Comparison of ENCODE assay signal across 14 cellular contexts in the genomic region with DNA sequence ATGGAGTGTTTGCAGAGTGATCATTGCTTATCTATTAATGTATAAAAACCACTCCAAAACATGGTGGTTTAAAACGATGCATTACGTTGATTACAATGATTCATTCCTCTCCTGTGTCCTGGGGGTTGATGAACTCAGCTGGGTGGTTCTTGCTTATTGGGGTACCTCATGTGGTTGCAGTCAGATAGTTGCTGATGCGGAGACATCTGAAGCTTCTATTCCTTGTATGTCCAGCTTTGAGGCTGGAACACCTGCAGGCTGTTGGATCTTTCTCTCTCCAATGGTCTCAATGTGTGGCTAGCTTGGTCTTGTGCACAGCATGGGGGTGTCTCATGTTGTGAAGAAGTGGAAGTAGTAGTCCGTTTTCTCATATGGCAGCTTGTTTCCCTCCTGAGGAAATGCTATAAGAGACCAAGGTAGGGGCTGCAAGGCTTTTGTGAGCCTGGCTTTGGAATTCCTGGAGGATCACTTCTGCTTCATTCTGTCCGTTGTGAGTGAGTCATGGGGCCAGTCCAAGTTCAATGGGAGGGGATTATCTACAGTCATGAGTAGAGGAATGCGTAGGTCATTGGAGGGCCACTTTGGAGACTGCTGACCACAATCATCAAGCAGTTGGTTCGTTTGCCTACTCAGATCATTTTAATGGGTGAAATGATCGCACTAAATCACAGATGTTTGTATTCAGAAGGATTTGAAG.
A peak's percentile ranks its signal among the peaks of the same experiment; 100 is the strongest.
DNase-seq lines count a peak whose midpoint lies in the region; ATAC-seq, FAIRE-seq and TF ChIP-seq lines count a peak whose summit lies in the region.
"Had no signal": no experiment of that assay in that cellular context is flagged by ENCODE, and none has a peak within 500 bp of the region (broad histone marks: within the 10 kb centered on the region; RNA-seq: fewer than 3 reads in every experiment).

No MANE protein-coding gene starts in this region.

- FAIRE-seq in bronchial epithelial cell (lab: Jason Lieb, UNC): peak; percentile 7

- ATAC-seq in lower lobe of right lung: peak; percentile 44 to 54
- no peak for ATAC-seq in HG03342 (IDR thresholded peaks at IDR 0.05; ENCODE audit: unreplicated experiment)
- ATAC-seq: CD8-positive, alpha-beta T cell had no signal

- H3K27ac Mint-ChIP-seq in progenitor cell of endocrine pancreas: no peak overlapping the region
- H3K27ac Mint-ChIP-seq: activated naive CD8-positive, alpha-beta T cell treated with anti-CD3 and anti-CD28 coated beads, Interleukin-2, amount 10 ng/mL, durations not matched to agents 7 days and 5 days; CD8-positive, alpha-beta T cell had no signal

- H3K9me3 Mint-ChIP-seq in progenitor cell of endocrine pancreas (ENCODE audit: low read depth): peaks cover 3% of the 10 kb centered on the region
- H3K9me3 Mint-ChIP-seq: CD8-positive, alpha-beta T cell had no signal

- peaks cover 17% of the 10 kb centered on the region for H3K4me1 Mint-ChIP-seq in progenitor cell of endocrine pancreas (ENCODE audit: low read depth)
- H3K4me1 Mint-ChIP-seq: activated naive CD8-positive, alpha-beta T cell treated with anti-CD3 and anti-CD28 coated beads, Interleukin-2, amount 10 ng/mL, durations not matched to agents 7 days and 5 days had no signal

- intact Hi-C loops in lower lobe of right lung (cut with DNase I): no loop called here

- no peak for TF ChIP-seq CTCF in AG10803 (conservative IDR thresholded peaks at IDR 0.05; ENCODE audit: low read length)
- TF ChIP-seq CTCF in bronchial epithelial cell (IDR thresholded peaks at IDR 0.05; ENCODE audit: insufficient read depth, low read length, severe bottlenecking): no peak
- TF ChIP-seq CTCF in lower lobe of right lung (IDR thresholded peaks at IDR 0.05): no peak
- no peak for TF ChIP-seq CTCF in progenitor cell of endocrine pancreas (IDR thresholded peaks at IDR 0.05; ENCODE audit: unreplicated experiment)

- H3K4me3 ChIP-seq in AG10803 (ENCODE audit: low read length) (no peak overlapping the region), MG63 (no peak overlapping the region), bronchial epithelial cell (ENCODE audit: low read depth, low read length) (no peak overlapping the region), lower lobe of right lung (no peak overlapping the region)

- H3K27me3 ChIP-seq in MG63 (no peaks in the 10 kb centered on the region), bronchial epithelial cell (ENCODE audit: control insufficient read depth, insufficient read depth, low read length) (no peaks in the 10 kb centered on the region), lower lobe of right lung (ENCODE audit: low read depth) (no peaks in the 10 kb centered on the region)

- H3K9me3 ChIP-seq in MG63 (no peaks in the 10 kb centered on the region), lower lobe of right lung (no peaks in the 10 kb centered on the region)

- H3K27me3 Mint-ChIP-seq in progenitor cell of endocrine pancreas: no peaks in the 10 kb centered on the region
- H3K27me3 Mint-ChIP-seq: activated naive CD8-positive, alpha-beta T cell treated with anti-CD3 and anti-CD28 coated beads, Interleukin-2, amount 10 ng/mL, durations not matched to agents 7 days and 5 days had no signal

- H3K36me3 Mint-ChIP-seq in progenitor cell of endocrine pancreas (ENCODE audit: insufficient read depth): no peaks in the 10 kb centered on the region
- H3K36me3 Mint-ChIP-seq: activated naive CD8-positive, alpha-beta T cell treated with anti-CD3 and anti-CD28 coated beads, Interleukin-2, amount 10 ng/mL, durations not matched to agents 7 days and 5 days; CD8-positive, alpha-beta T cell had no signal

- H3K4me3 Mint-ChIP-seq in progenitor cell of endocrine pancreas (ENCODE audit: low read depth): no peak overlapping the region
- H3K4me3 Mint-ChIP-seq: activated naive CD8-positive, alpha-beta T cell treated with anti-CD3 and anti-CD28 coated beads, Interleukin-2, amount 10 ng/mL, durations not matched to agents 7 days and 5 days; CD8-positive, alpha-beta T cell had no signal

- H3K27ac ChIP-seq in lower lobe of right lung: no peak overlapping the region

- no peaks in the 10 kb centered on the region for H3K36me3 ChIP-seq in MG63
- no peaks in the 10 kb centered on the region for H3K36me3 ChIP-seq in bronchial epithelial cell (ENCODE audit: control insufficient read depth, insufficient read depth, low read length)
- H3K36me3 ChIP-seq in lower lobe of right lung: no peaks in the 10 kb centered on the region

- DNase-seq in AG10803 (ENCODE audit: low read depth) (peak; percentile 95), MG63 (peak; percentile 92), bronchial epithelial cell (ENCODE audit: low read depth) (peak; percentile 90), lower lobe of right lung (no peak), progenitor cell of endocrine pancreas (ENCODE audit: low spot score, unreplicated experiment) (no peak), NCI-H1694 treated with DMSO at 0.1 percent for 48 hours (lab: John Stamatoyannopoulos, UW) (no peak), KG1 (lab: John Stamatoyannopoulos, UW) (no peak)
- DNase-seq: activated CD4-positive, alpha-beta T cell treated with anti-CD3 and anti-CD28 coated beads, Interleukin-2, amount 50 U/mL, for 1 hour; activated naive CD8-positive, alpha-beta T cell treated with anti-CD3 and anti-CD28 coated beads, Interleukin-2, amount 10 ng/mL, durations not matched to agents 7 days and 5 days; CD8-positive, alpha-beta T cell; hippocampal formation; nucleus accumbens; RPMI8226 had no signal

- H3K4me1 ChIP-seq in lower lobe of right lung: no peaks in the 10 kb centered on the region

Comparison
In these comparisons a context has a peak if more than half of its experiments do, and no peak if none do; other contexts are left out.
1. DNase-seq: peak in AG10803 (single experiment), MG63 (single experiment) and bronchial epithelial cell (single experiment); none in lower lobe of right lung (single experiment), progenitor cell of endocrine pancreas (single experiment), NCI-H1694 treated with DMSO at 0.1 percent for 48 hours (single experiment) and KG1 (single experiment).